In genomic region chr2:96146151-96146880, GRCh38 we compare ENCODE assay signal across 9 cellular contexts. TPM values are rescaled to one million over a fixed set of nuclear protein-coding genes. Genes with fewer than 3 reads are reported as not detected.
DNase-seq lines count a peak whose midpoint lies in the region; FAIRE-seq and TF ChIP-seq lines count a peak whose summit lies in the region.
"Had no signal": no experiment of that assay in that cellular context is flagged by ENCODE, and none has a peak within 500 bp of the region (broad histone marks: within the 10 kb centered on the region; RNA-seq: fewer than 3 reads in every experiment).

No MANE protein-coding gene starts in this region.

- dilution Hi-C loops in keratinocyte (cut with MboI; ENCODE audit: extremely low pct_ligation_motif_present, low sequenced_read_pairs) = no loop called here

- peak overlapping the region; percentile 98 for H3K4me2 ChIP-seq in OCI-LY3 (ENCODE audit: low read length)
- H3K4me2 ChIP-seq in keratinocyte (ENCODE audit: control insufficient read depth, extremely low read depth, insufficient read depth, low read depth, low read length) = peak overlapping the region; percentile 47

- no peak overlapping the region for H2AFZ ChIP-seq in OCI-LY3 (ENCODE audit: low read depth, low read length)
- H2AFZ ChIP-seq in keratinocyte (ENCODE audit: control insufficient read depth, low read length) = peak overlapping the region; percentile 70

- no peaks in the 10 kb centered on the region for H3K9me3 Mint-ChIP-seq in HFFc6
- no peaks in the 10 kb centered on the region for H3K9me3 Mint-ChIP-seq in activated T-helper 2 cell treated with anti-CD3 and anti-CD28 coated beads, Interferon-gamma antibody, Interleukin-2, Interleukin-4, amounts not matched to agents 10 μg/mL and 5 μg/mL and 100 μg/mL, durations not matched to agents 14 hours and 24 hours and 36 hours

- DNase-seq in HFFc6 (no peak), keratinocyte (ENCODE audit: low read depth, low spot score) (no peak), brain microvascular endothelial cell (no peak), NCI-H2081 treated with DMSO at 0.1 percent for 48 hours (lab: John Stamatoyannopoulos, UW) (no peak)
- peak; percentile 81 for DNase-seq in activated T-helper 2 cell treated with anti-CD3 and anti-CD28 coated beads, Interferon-gamma antibody, Interleukin-2, Interleukin-4, amounts not matched to agents 10 μg/mL and 5 μg/mL and 100 μg/mL, durations not matched to agents 14 hours and 24 hours and 36 hours (ENCODE audit: low spot score)
- DNase-seq in stimulated activated CD4-positive, alpha-beta T cell treated with anti-CD3 and anti-CD28 coated beads, TNF-alpha, amount 100 ng/mL, for 4 hours (ENCODE audit: low read depth in 3 of 3) = peak; percentile 75 to 86 (median 83)

- H3K9ac ChIP-seq in OCI-LY3 (ENCODE audit: low read length) (peak overlapping the region; percentile 98), keratinocyte (ENCODE audit: control insufficient read depth, extremely low read depth, insufficient read depth, low read length) (peak overlapping the region; percentile 37)

- H3K9me1 ChIP-seq in keratinocyte (ENCODE audit: control insufficient read depth, extremely low read depth, insufficient read depth, low read length) = no peaks in the 10 kb centered on the region

- peaks cover 61% of the 10 kb centered on the region for H3K4me1 ChIP-seq in OCI-LY3 (ENCODE audit: low read length)
- H3K4me1 ChIP-seq in keratinocyte (ENCODE audit: control insufficient read depth, extremely low read depth, insufficient read depth, low read length) = peaks cover 37% of the 10 kb centered on the region

- H3K36me3 ChIP-seq in OCI-LY3 (replicated peaks; ENCODE audit: low read depth, low read length) (peaks cover 31% of the 10 kb centered on the region), keratinocyte (ENCODE audit: control insufficient read depth in 2 of 2, extremely low read depth in 1 of 2, insufficient read depth in 2 of 2, low read length in 2 of 2) (no peaks in the 10 kb centered on the region), brain microvascular endothelial cell (replicated peaks) (no peaks in the 10 kb centered on the region)

- intact Hi-C loops in activated T-helper 2 cell treated with anti-CD3 and anti-CD28 coated beads, Interferon-gamma antibody, Interleukin-2, Interleukin-4, amounts not matched to agents 10 μg/mL and 5 μg/mL and 100 μg/mL, durations not matched to agents 14 hours and 24 hours and 36 hours (cut with micrococcal nuclease) = loop anchor here (1.0 to 5.0 kb wide), 6 partner anchors 18 to 1516 kb away; partner anchors contain the start of genes ACTR1B and ARID5A

- H3K4me3 Mint-ChIP-seq in HFFc6 = peak overlapping the region; percentile 50
- H3K4me3 Mint-ChIP-seq in activated T-helper 2 cell treated with anti-CD3 and anti-CD28 coated beads, Interferon-gamma antibody, Interleukin-2, Interleukin-4, amounts not matched to agents 10 μg/mL and 5 μg/mL and 100 μg/mL, durations not matched to agents 14 hours and 24 hours and 36 hours (ENCODE audit: low read depth) = peak overlapping the region; percentile 82

- TF ChIP-seq POLR2A in GM10847 (IDR thresholded peaks at IDR 0.05; ENCODE audit: extremely low read depth, insufficient read length) = peak; percentile 54

- H4K20me1 ChIP-seq in OCI-LY3 (ENCODE audit: insufficient read depth, low read length) (peaks cover 30% of the 10 kb centered on the region), keratinocyte (ENCODE audit: control insufficient read depth, extremely low read depth, insufficient read depth, low read length) (no peaks in the 10 kb centered on the region)

- H3K27ac Mint-ChIP-seq in HFFc6 = peak overlapping the region; percentile 79
- H3K27ac Mint-ChIP-seq in activated T-helper 2 cell treated with anti-CD3 and anti-CD28 coated beads, Interferon-gamma antibody, Interleukin-2, Interleukin-4, amounts not matched to agents 10 μg/mL and 5 μg/mL and 100 μg/mL, durations not matched to agents 14 hours and 24 hours and 36 hours = peak overlapping the region; percentile 97

- TF ChIP-seq CTCF in HFFc6 (IDR thresholded peaks at IDR 0.05) (no peak), OCI-LY3 (IDR thresholded peaks at IDR 0.05; ENCODE audit: low read depth, low read length) (no peak), keratinocyte (optimal IDR thresholded peaks at IDR 0.05 in 1 of 3, IDR thresholded peaks at IDR 0.05 in 1 of 3, conservative IDR thresholded peaks at IDR 0.05 in 1 of 3; ENCODE audit: extremely low read depth in 1 of 3, insufficient read depth in 2 of 3, low read length in 3 of 3) (no peak), brain microvascular endothelial cell (IDR thresholded peaks at IDR 0.05; ENCODE audit: low read depth, low read length, missing control alignments) (no peak)

- H3K27me3 Mint-ChIP-seq in HFFc6 (ENCODE audit: insufficient read depth) = no peaks in the 10 kb centered on the region; the same call in 1 of the 2 replicates
- H3K27me3 Mint-ChIP-seq in activated T-helper 2 cell treated with anti-CD3 and anti-CD28 coated beads, Interferon-gamma antibody, Interleukin-2, Interleukin-4, amounts not matched to agents 10 μg/mL and 5 μg/mL and 100 μg/mL, durations not matched to agents 14 hours and 24 hours and 36 hours (ENCODE audit: low read depth) = no peaks in the 10 kb centered on the region

- H3K4me1 Mint-ChIP-seq in HFFc6 (ENCODE audit: low read depth) = peaks cover 55% of the 10 kb centered on the region
- peaks cover 55% of the 10 kb centered on the region for H3K4me1 Mint-ChIP-seq in activated T-helper 2 cell treated with anti-CD3 and anti-CD28 coated beads, Interferon-gamma antibody, Interleukin-2, Interleukin-4, amounts not matched to agents 10 μg/mL and 5 μg/mL and 100 μg/mL, durations not matched to agents 14 hours and 24 hours and 36 hours (ENCODE audit: low read depth)

- H3K9me3 ChIP-seq in OCI-LY3 (ENCODE audit: insufficient read depth, low read length) = no peaks in the 10 kb centered on the region
- no peaks in the 10 kb centered on the region for H3K9me3 ChIP-seq in keratinocyte (ENCODE audit: control insufficient read depth, low read depth, low read length)

- H3K27ac ChIP-seq in OCI-LY3 (ENCODE audit: low read length) (peak overlapping the region; percentile 98), keratinocyte (ENCODE audit: control insufficient read depth, insufficient read depth, low read length) (peak overlapping the region; percentile 43), brain microvascular endothelial cell (no peak overlapping the region)

- H3K27me3 ChIP-seq in OCI-LY3 (ENCODE audit: low read depth, low read length) (no peaks in the 10 kb centered on the region), keratinocyte (ENCODE audit: control insufficient read depth, extremely low read depth, insufficient read depth, low read length) (no peaks in the 10 kb centered on the region), brain microvascular endothelial cell (replicated peaks) (no peaks in the 10 kb centered on the region)

- H3K79me2 ChIP-seq in OCI-LY3 (ENCODE audit: low read length) (peaks cover 37% of the 10 kb centered on the region), keratinocyte (ENCODE audit: control insufficient read depth, insufficient read depth, low read length) (no peaks in the 10 kb centered on the region)

- H3K4me3 ChIP-seq in OCI-LY3 (ENCODE audit: low read length) (peak overlapping the region; percentile 95), keratinocyte (ENCODE audit: control insufficient read depth in 2 of 3, extremely low read depth in 1 of 3, insufficient read depth in 2 of 3, low read depth in 1 of 3, low read length in 3 of 3) (no peak overlapping the region), brain microvascular endothelial cell (ENCODE audit: low read depth, low read length) (no peak overlapping the region)

- peaks cover 8% of the 10 kb centered on the region; the same call in 1 of the 2 replicates for H3K36me3 Mint-ChIP-seq in HFFc6 (ENCODE audit: low read depth)
- peaks cover 35% of the 10 kb centered on the region for H3K36me3 Mint-ChIP-seq in activated T-helper 2 cell treated with anti-CD3 and anti-CD28 coated beads, Interferon-gamma antibody, Interleukin-2, Interleukin-4, amounts not matched to agents 10 μg/mL and 5 μg/mL and 100 μg/mL, durations not matched to agents 14 hours and 24 hours and 36 hours (ENCODE audit: low read depth)

- in situ Hi-C loops in brain microvascular endothelial cell (cut with HindIII; ENCODE audit: low pct_ligation_motif_present, low sequenced_read_pairs) = no loop called here

- no peak for FAIRE-seq in keratinocyte (lab: Jason Lieb, UNC)
- FAIRE-seq: islet of Langerhans had no signal

RNA-seq across cellular contexts. Expression of gene DUSP2, which starts 1.1 kb away (rescaled TPM):
- 10 to 100 TPM; 10.1 to 17.9 (median 11.5) TPM for total RNA-seq in HFFc6 (2021; fragmentation: NEBNext Ultra II Directional; extraction: Animal tissue kit (Norgen Biotek cat#: 25700))
- 238 and 260 TPM in 2 replicates for total RNA-seq in activated T-helper 2 cell treated with anti-CD3 and anti-CD28 coated beads, Interferon-gamma antibody, Interleukin-2, Interleukin-4, amounts not matched to agents 10 μg/mL and 5 μg/mL and 100 μg/mL, durations not matched to agents 14 hours and 24 hours and 36 hours
- 0.79 to 2.1 TPM (median 1.2 TPM) in 3 replicates for polyA plus RNA-seq in keratinocyte
- 0.77 TPM for polyA plus RNA-seq in keratinocyte (2011; ENCODE audit: low read depth)
- 0.80 and 1.7 TPM in 2 replicates for polyA plus RNA-seq in keratinocyte (2011; cell fraction: cytosol; rRNA removed)
- 1.2 and 2.3 TPM in 2 replicates for polyA plus RNA-seq in keratinocyte (2011; cell fraction: nucleus; rRNA removed)
- 1.1 and 4.7 TPM in 2 replicates for polyA plus RNA-seq in keratinocyte (2012; ENCODE audit: low replicate concordance)
- 0.82 to 1.9 TPM (median 0.92 TPM) in 3 replicates for polyA minus RNA-seq in keratinocyte
- 3.8 TPM for polyA minus RNA-seq in keratinocyte (2011; cell fraction: cytosol; rRNA and poly(A)+ RNA removed)
- polyA minus RNA-seq in keratinocyte (2011; cell fraction: nucleus; rRNA and poly(A)+ RNA removed) = 1.4 and 2.8 TPM in 2 replicates

RNA-seq across cellular contexts. Expression of gene ASTL, which starts 8.0 kb away (rescaled TPM):
- under 1 TPM in 3 of 6 experiments, not detected in 3; 0.25 to 0.39 (median 0.31) TPM for total RNA-seq in HFFc6 (2021; fragmentation: NEBNext Ultra II Directional; extraction: Animal tissue kit (Norgen Biotek cat#: 25700))
- 1.3 and 1.5 TPM in 2 replicates for total RNA-seq in activated T-helper 2 cell treated with anti-CD3 and anti-CD28 coated beads, Interferon-gamma antibody, Interleukin-2, Interleukin-4, amounts not matched to agents 10 μg/mL and 5 μg/mL and 100 μg/mL, durations not matched to agents 14 hours and 24 hours and 36 hours
- polyA plus RNA-seq in keratinocyte = not detected in 3 replicates
- polyA plus RNA-seq in keratinocyte (2011; ENCODE audit: low read depth) = not detected
- polyA plus RNA-seq in keratinocyte (2011; cell fraction: cytosol; rRNA removed) = not detected in 2 replicates
- not detected in 2 replicates for polyA plus RNA-seq in keratinocyte (2011; cell fraction: nucleus; rRNA removed)
- polyA plus RNA-seq in keratinocyte (2012; ENCODE audit: low replicate concordance) = 0.13 TPM in 1 of 2 replicates, not detected in the other
- not detected in 3 replicates for polyA minus RNA-seq in keratinocyte
- not detected for polyA minus RNA-seq in keratinocyte (2011; cell fraction: cytosol; rRNA and poly(A)+ RNA removed)
- not detected in 2 replicates for polyA minus RNA-seq in keratinocyte (2011; cell fraction: nucleus; rRNA and poly(A)+ RNA removed)

RNA-seq across cellular contexts. Expression of gene ADRA2B, which starts 29.9 kb away (rescaled TPM):
- total RNA-seq in HFFc6 (2021; fragmentation: NEBNext Ultra II Directional; extraction: Animal tissue kit (Norgen Biotek cat#: 25700)) = not detected
- 0.09 and 0.21 TPM in 2 replicates for total RNA-seq in activated T-helper 2 cell treated with anti-CD3 and anti-CD28 coated beads, Interferon-gamma antibody, Interleukin-2, Interleukin-4, amounts not matched to agents 10 μg/mL and 5 μg/mL and 100 μg/mL, durations not matched to agents 14 hours and 24 hours and 36 hours
- 0.02 TPM in 1 of 3 replicates, not detected in the others for polyA plus RNA-seq in keratinocyte
- polyA plus RNA-seq in keratinocyte (2011; ENCODE audit: low read depth) = not detected
- not detected in 2 replicates for polyA plus RNA-seq in keratinocyte (2011; cell fraction: cytosol; rRNA removed)
- 0.07 TPM in 1 of 2 replicates, not detected in the other for polyA plus RNA-seq in keratinocyte (2011; cell fraction: nucleus; rRNA removed)
- polyA plus RNA-seq in keratinocyte (2012; ENCODE audit: low replicate concordance) = 0.08 TPM in 1 of 2 replicates, not detected in the other
- polyA minus RNA-seq in keratinocyte = not detected in 3 replicates
- polyA minus RNA-seq in keratinocyte (2011; cell fraction: cytosol; rRNA and poly(A)+ RNA removed) = not detected
- not detected in 2 replicates for polyA minus RNA-seq in keratinocyte (2011; cell fraction: nucleus; rRNA and poly(A)+ RNA removed)

Comparison
In these comparisons a context has a peak if more than half of its experiments do, and no peak if none do; other contexts are left out.
1. DNase-seq: peak in activated T-helper 2 cell treated with anti-CD3 and anti-CD28 coated beads, Interferon-gamma antibody, Interleukin-2, Interleukin-4, amounts not matched to agents 10 μg/mL and 5 μg/mL and 100 μg/mL, durations not matched to agents 14 hours and 24 hours and 36 hours (single experiment) and stimulated activated CD4-positive, alpha-beta T cell treated with anti-CD3 and anti-CD28 coated beads, TNF-alpha, amount 100 ng/mL, for 4 hours (3 of 3); none in HFFc6 (single experiment), keratinocyte (single experiment), brain microvascular endothelial cell (single experiment) and NCI-H2081 treated with DMSO at 0.1 percent for 48 hours (single experiment).
2. RNA of gene DUSP2, which starts 1.1 kb away (total RNA-seq): 238 to 260 TPM in activated T-helper 2 cell treated with anti-CD3 and anti-CD28 coated beads, Interferon-gamma antibody, Interleukin-2, Interleukin-4, amounts not matched to agents 10 μg/mL and 5 μg/mL and 100 μg/mL, durations not matched to agents 14 hours and 24 hours and 36 hours; 10.1 to 17.9 TPM in HFFc6; every median in the first group is over 10 times any median in the second.